ENCODE assay signal across 14 cellular contexts in genomic region chr22:17847360-17848078, GRCh38.
DNase-seq lines count a peak whose midpoint lies in the region; FAIRE-seq and TF ChIP-seq lines count a peak whose summit lies in the region.
"Had no signal": no experiment of that assay in that cellular context is flagged by ENCODE, and none has a peak within 500 bp of the region (broad histone marks: within the 10 kb centered on the region; RNA-seq: fewer than 3 reads in every experiment).

No MANE protein-coding gene starts in this region.

- no CpG with 5 or more reads among the region's 18 CpGs for WGBS in mesendoderm (ENCODE audit: extremely low coverage, insufficient coverage, low lambda C conversion rate)
- WGBS in transverse colon (ENCODE audit: low coverage in 1 of 2), 2 donors, result 94 to 96% methylated on average over 6 to 18 of the region's 18 CpGs

- H3K27me3 Mint-ChIP-seq in MCF 10A (ENCODE audit: insufficient read depth, unreplicated experiment) (no peaks in the 10 kb centered on the region), astrocyte (ENCODE audit: low read depth, unreplicated experiment) (no peaks in the 10 kb centered on the region)
- no peaks in the 10 kb centered on the region for H3K27me3 Mint-ChIP-seq in CD8-positive, alpha-beta memory T cell
- H3K27me3 Mint-ChIP-seq: activated B cell treated with CpG ODN at 0.5 μM for 24 hours; stimulated activated naive CD8-positive, alpha-beta T cell treated with anti-CD3 and anti-CD28 coated beads, Interleukin-15, Interleukin-2, amounts not matched to agents 100 ng/mL and 50 ng/mL, for 24 hours had no signal

- no peak overlapping the region for H2BK120ac ChIP-seq in mesendoderm (ENCODE audit: low read depth, low read length)

- POLR2A ChIA-PET in MCF 10A (lab: Yijun Ruan, JAX), result no interaction called here
- POLR2A ChIA-PET in CD8-positive, alpha-beta memory T cell (lab: Charles Lee), result no interaction called here

- H3K56ac ChIP-seq in mesendoderm (ENCODE audit: low read length), result no peak overlapping the region

- H3K4me3 Mint-ChIP-seq in MCF 10A (ENCODE audit: unreplicated experiment) (no peak overlapping the region), astrocyte (ENCODE audit: unreplicated experiment) (no peak overlapping the region)
- H3K4me3 Mint-ChIP-seq in CD8-positive, alpha-beta memory T cell, result no peak overlapping the region
- H3K4me3 Mint-ChIP-seq: activated B cell treated with CpG ODN at 0.5 μM for 24 hours; activated T-cell treated with anti-CD3 and anti-CD28 coated beads, Interleukin-2, amount 50 U/mL, for 72 hours; natural killer cell; stimulated activated naive CD8-positive, alpha-beta T cell treated with anti-CD3 and anti-CD28 coated beads, Interleukin-15, Interleukin-2, amounts not matched to agents 100 ng/mL and 50 ng/mL, for 24 hours had no signal

- TF ChIP-seq CTCF in breast epithelium (IDR thresholded peaks at IDR 0.05) (no peak), MCF 10A (IDR thresholded peaks at IDR 0.05; ENCODE audit: unreplicated experiment) (no peak), astrocyte (IDR thresholded peaks at IDR 0.05; ENCODE audit: insufficient read depth, low read depth, low read length) (no peak), transverse colon (IDR thresholded peaks at IDR 0.05) (no peak)

- no peaks in the 10 kb centered on the region for H3K9me3 Mint-ChIP-seq in MCF 10A (ENCODE audit: unreplicated experiment)
- no peaks in the 10 kb centered on the region for H3K9me3 Mint-ChIP-seq in astrocyte (ENCODE audit: unreplicated experiment)
- no peaks in the 10 kb centered on the region for H3K9me3 Mint-ChIP-seq in CD8-positive, alpha-beta memory T cell
- H3K9me3 Mint-ChIP-seq: activated B cell treated with CpG ODN at 0.5 μM for 24 hours; activated T-cell treated with anti-CD3 and anti-CD28 coated beads, Interleukin-2, amount 50 U/mL, for 72 hours; natural killer cell; stimulated activated naive CD8-positive, alpha-beta T cell treated with anti-CD3 and anti-CD28 coated beads, Interleukin-15, Interleukin-2, amounts not matched to agents 100 ng/mL and 50 ng/mL, for 24 hours had no signal

- H3K36me3 Mint-ChIP-seq in MCF 10A (ENCODE audit: insufficient read depth, unreplicated experiment), result peaks cover 23% of the 10 kb centered on the region
- peaks cover 30% of the 10 kb centered on the region for H3K36me3 Mint-ChIP-seq in astrocyte (ENCODE audit: low read depth, unreplicated experiment)
- H3K36me3 Mint-ChIP-seq in CD8-positive, alpha-beta memory T cell, result peaks cover 0 to 17% (median 2%) of the 10 kb centered on the region in 3 donors
- H3K36me3 Mint-ChIP-seq: natural killer cell had no signal

- no peak overlapping the region for H2BK15ac ChIP-seq in mesendoderm (replicated peaks; ENCODE audit: low read depth)

- intact Hi-C loops in breast epithelium (cut with DNase I; ENCODE audit: low total_unique reads) (no loop called here), MCF 10A (cut with micrococcal nuclease) (no loop called here), transverse colon (cut with DNase I; ENCODE audit: low total_unique reads) (no loop called here)

- H2AFZ ChIP-seq in astrocyte (ENCODE audit: low read depth, low read length), result no peak overlapping the region

- in situ Hi-C loops in transverse colon (cut with MboI; ENCODE audit: low pct_ligation_motif_present in 1 of 4, low pct_unique_long_range_greater_than_20kb in 1 of 4, low sequenced_read_pairs in 3 of 4), result no loop called here

- no peak overlapping the region for H3K23ac ChIP-seq in mesendoderm (ENCODE audit: low read length)

- H2BK5ac ChIP-seq in mesendoderm (ENCODE audit: low read length), result no peak overlapping the region

- H3K27ac Mint-ChIP-seq in MCF 10A (ENCODE audit: low read depth, unreplicated experiment) (no peak overlapping the region), astrocyte (ENCODE audit: unreplicated experiment) (no peak overlapping the region)
- no peak overlapping the region for H3K27ac Mint-ChIP-seq in CD8-positive, alpha-beta memory T cell
- H3K27ac Mint-ChIP-seq: activated T-cell treated with anti-CD3 and anti-CD28 coated beads, Interleukin-2, amount 50 U/mL, for 72 hours; natural killer cell; stimulated activated naive CD8-positive, alpha-beta T cell treated with anti-CD3 and anti-CD28 coated beads, Interleukin-15, Interleukin-2, amounts not matched to agents 100 ng/mL and 50 ng/mL, for 24 hours had no signal

- no peaks in the 10 kb centered on the region for H3K79me1 ChIP-seq in mesendoderm (ENCODE audit: low read length)

- H3K4me2 ChIP-seq in astrocyte (ENCODE audit: low read length), result no peak overlapping the region
- no peak overlapping the region for H3K4me2 ChIP-seq in mesendoderm (ENCODE audit: low read length)

- H2AK5ac ChIP-seq in mesendoderm (ENCODE audit: low read length), result no peak overlapping the region

- CTCF ChIA-PET in MCF 10A (lab: Yijun Ruan, JAX), result interaction anchor here (0.7 kb wide), 1 partner anchor 105 kb away, joined by 5 read pairs; no protein-coding TSS in a partner anchor
- CTCF ChIA-PET in CD8-positive, alpha-beta memory T cell (lab: Charles Lee), result no interaction called here

- H3K4me1 Mint-ChIP-seq in MCF 10A (ENCODE audit: insufficient read depth, unreplicated experiment) (no peaks in the 10 kb centered on the region), astrocyte (ENCODE audit: low read depth, unreplicated experiment) (peaks cover 2% of the 10 kb centered on the region)
- peaks cover 0 to 6% (median 5%) of the 10 kb centered on the region in 3 donors for H3K4me1 Mint-ChIP-seq in CD8-positive, alpha-beta memory T cell

- H3K4ac ChIP-seq in mesendoderm (ENCODE audit: low read depth, low read length), result no peak overlapping the region

- peaks cover 7% of the 10 kb centered on the region for H4K20me1 ChIP-seq in astrocyte (ENCODE audit: insufficient read depth, low read length)

- DNase-seq in breast epithelium (ENCODE audit: low spot score in 2 of 2) (no peak), MCF 10A (ENCODE audit: unreplicated experiment) (no peak), astrocyte (ENCODE audit: low read depth) (peak; percentile 20), mesendoderm (peak; percentile 62), transverse colon (no peak), 8988T (no peak), NAMALWA (ENCODE audit: low spot score) (no peak)
- no peak for DNase-seq in CD8-positive, alpha-beta memory T cell
- DNase-seq: activated B cell treated with CpG ODN at 0.5 μM for 24 hours; activated T-cell treated with anti-CD3 and anti-CD28 coated beads, Interleukin-2, amount 50 U/mL, for 72 hours; natural killer cell; NCI-H2029 treated with DMSO at 0.1 percent for 48 hours; stimulated activated CD4-positive, alpha-beta T cell treated with anti-CD3 and anti-CD28 coated beads, Interleukin-2, amount 100 ng/mL, for 24 hours had no signal

- H4K5ac ChIP-seq in mesendoderm (ENCODE audit: low read length), result no peak overlapping the region

- H4K8ac ChIP-seq in mesendoderm (ENCODE audit: low read depth, low read length), result no peak overlapping the region

- no peak overlapping the region for H3K4me3 ChIP-seq in breast epithelium
- H3K4me3 ChIP-seq in astrocyte (ENCODE audit: insufficient read depth, low read depth, low read length), result no peak overlapping the region
- no peak overlapping the region for H3K4me3 ChIP-seq in mesendoderm (ENCODE audit: low read length)
- H3K4me3 ChIP-seq in transverse colon, result no peak overlapping the region
- H3K4me3 ChIP-seq in CD8-positive, alpha-beta memory T cell (ENCODE audit: low read length), result no peak overlapping the region

- no peak for TF ChIP-seq POLR2A in breast epithelium (IDR thresholded peaks at IDR 0.05)
- no peak for TF ChIP-seq POLR2A in transverse colon (IDR thresholded peaks at IDR 0.05)

- H3K9ac ChIP-seq in astrocyte (ENCODE audit: low read length), result no peak overlapping the region
- H3K9ac ChIP-seq in mesendoderm (ENCODE audit: low read length), result no peak overlapping the region

- H3K27ac ChIP-seq in breast epithelium, result peak overlapping the region; percentile 82 to 88
- no peak overlapping the region for H3K27ac ChIP-seq in astrocyte (ENCODE audit: low read depth, low read length)
- H3K27ac ChIP-seq in mesendoderm (ENCODE audit: low read depth, low read length), result no peak overlapping the region
- peak overlapping the region; percentile 67 to 85 (median 77) for H3K27ac ChIP-seq in transverse colon
- H3K27ac ChIP-seq in CD8-positive, alpha-beta memory T cell (ENCODE audit: low read depth, low read length), result no peak overlapping the region

- H3K27me3 ChIP-seq in breast epithelium (no peaks in the 10 kb centered on the region), astrocyte (ENCODE audit: insufficient read depth, low read length) (no peaks in the 10 kb centered on the region), mesendoderm (ENCODE audit: insufficient read depth, low read length, poor library complexity) (no peaks in the 10 kb centered on the region), transverse colon (no peaks in the 10 kb centered on the region)
- H3K27me3 ChIP-seq in CD8-positive, alpha-beta memory T cell (ENCODE audit: insufficient read depth, low read length, poor library complexity, severe bottlenecking), result no peaks in the 10 kb centered on the region

- no TSS peak for BruUV-seq in MCF 10A (replicated peaks; lab: Mats Ljungman, UMichigan)

- H3K36me3 ChIP-seq in breast epithelium (no peaks in the 10 kb centered on the region), astrocyte (ENCODE audit: insufficient read depth, low read length) (no peaks in the 10 kb centered on the region), mesendoderm (ENCODE audit: control insufficient read depth, insufficient read depth, low read length) (no peaks in the 10 kb centered on the region), transverse colon (no peaks in the 10 kb centered on the region)
- no peaks in the 10 kb centered on the region for H3K36me3 ChIP-seq in CD8-positive, alpha-beta memory T cell (ENCODE audit: insufficient read depth, low read length)

- H3K79me2 ChIP-seq in astrocyte (ENCODE audit: insufficient read depth, low read length) (no peaks in the 10 kb centered on the region), mesendoderm (ENCODE audit: control insufficient read depth, insufficient read depth, low read length) (no peaks in the 10 kb centered on the region)

- no peak overlapping the region for H3K18ac ChIP-seq in mesendoderm (ENCODE audit: low read length)

- H3K4me1 ChIP-seq in breast epithelium (peaks cover 2 to 8% of the 10 kb centered on the region in 2 donors), astrocyte (ENCODE audit: insufficient read depth, low read length) (no peaks in the 10 kb centered on the region), mesendoderm (ENCODE audit: control insufficient read depth, low read depth, low read length) (no peaks in the 10 kb centered on the region), transverse colon (peaks cover 13 to 26% (median 18%) of the 10 kb centered on the region in 4 donors)
- no peaks in the 10 kb centered on the region for H3K4me1 ChIP-seq in CD8-positive, alpha-beta memory T cell (ENCODE audit: insufficient read depth, low read length)

- no peak for FAIRE-seq in astrocyte (lab: Jason Lieb, UNC)

- H3K9me3 ChIP-seq in breast epithelium (no peaks in the 10 kb centered on the region), astrocyte (ENCODE audit: insufficient read depth, low read depth, low read length) (no peaks in the 10 kb centered on the region), transverse colon (no peaks in the 10 kb centered on the region)
- H3K9me3 ChIP-seq in CD8-positive, alpha-beta memory T cell (ENCODE audit: low read length), result no peaks in the 10 kb centered on the region

- TF ChIP-seq EP300 in transverse colon (IDR thresholded peaks at IDR 0.05; ENCODE audit: low read depth), result no peak

Comparison
In these comparisons a context has a peak if more than half of its experiments do, and no peak if none do; other contexts are left out.
1. DNase-seq: peak in astrocyte (single experiment) and mesendoderm (single experiment); none in breast epithelium (0 of 2), MCF 10A (single experiment), transverse colon (single experiment), 8988T (single experiment), CD8-positive, alpha-beta memory T cell (0 of 5) and NAMALWA (single experiment).
2. H3K27ac ChIP-seq: peak in breast epithelium (2 of 2) and transverse colon (4 of 4); none in astrocyte (single experiment), mesendoderm (single experiment) and CD8-positive, alpha-beta memory T cell (single experiment).